Comparison of ENCODE assay signal across 9 cellular contexts in genomic region chr1:40096646-40096976, GRCh38. TPM values are rescaled to one million over a fixed set of nuclear protein-coding genes. Genes with fewer than 3 reads are reported as not detected.
DNase-seq lines count a peak whose midpoint lies in the region; ATAC-seq and TF ChIP-seq lines count a peak whose summit lies in the region.
"Had no signal": no experiment of that assay in that cellular context is flagged by ENCODE, and none has a peak within 500 bp of the region (broad histone marks: within the 10 kb centered on the region; RNA-seq: fewer than 3 reads in every experiment).

No MANE protein-coding gene starts in this region.

- H3K27ac ChIP-seq in A673 (ENCODE audit: low read depth, low read length, poor library complexity, severe bottlenecking): peak overlapping the region; percentile 59
- no peak overlapping the region for H3K27ac ChIP-seq in RWPE2 (ENCODE audit: poor library complexity, severe bottlenecking)
- peak overlapping the region; percentile 41 for H3K27ac ChIP-seq in parathyroid adenoma
- H3K27ac ChIP-seq: epithelial cell of prostate had no signal

- no peak overlapping the region for H3K9ac ChIP-seq in parathyroid adenoma

- peak overlapping the region; percentile 98 for H3K4me2 ChIP-seq in parathyroid adenoma (ENCODE audit: low read length)

- no peaks in the 10 kb centered on the region for H3K9me3 ChIP-seq in A673 (ENCODE audit: low read depth, low read length, poor library complexity, severe bottlenecking)
- no peaks in the 10 kb centered on the region for H3K9me3 ChIP-seq in RWPE2 (ENCODE audit: severe bottlenecking)
- H3K9me3 ChIP-seq in parathyroid adenoma (ENCODE audit: control insufficient read depth, low read length): no peaks in the 10 kb centered on the region

- ATAC-seq in GM21529 (IDR thresholded peaks at IDR 0.05; ENCODE audit: unreplicated experiment): peak; percentile 20
- peak; percentile 46 for ATAC-seq in RWPE2 (ENCODE audit: low read depth)

- no peaks in the 10 kb centered on the region for H3K79me2 ChIP-seq in parathyroid adenoma

- H3K4me3 ChIP-seq in A673 (ENCODE audit: low read depth, low read length, poor library complexity, severe bottlenecking) (peak overlapping the region; percentile 73), RWPE2 (ENCODE audit: severe bottlenecking) (peak overlapping the region; percentile 72), fibroblast of mammary gland (ENCODE audit: control insufficient read depth, low read depth, low read length) (peak overlapping the region; percentile 93), parathyroid adenoma (ENCODE audit: low read depth, low read length) (peak overlapping the region; percentile 91)

- BruUV-seq in A673 (replicated peaks; lab: Mats Ljungman, UMichigan): TSS peak; percentile 74

- H3K27me3 ChIP-seq in A673 (replicated peaks; ENCODE audit: insufficient read depth, low read depth, low read length, poor library complexity) (no peaks in the 10 kb centered on the region), RWPE2 (ENCODE audit: insufficient read depth, poor library complexity, severe bottlenecking) (no peaks in the 10 kb centered on the region), parathyroid adenoma (ENCODE audit: control insufficient read depth, insufficient read depth, low read length) (no peaks in the 10 kb centered on the region)

- TF ChIP-seq CTCF in A673 (conservative IDR thresholded peaks at IDR 0.05; ENCODE audit: low read depth, low read length): no peak
- TF ChIP-seq CTCF in RWPE2 (IDR thresholded peaks at IDR 0.05; ENCODE audit: poor library complexity, severe bottlenecking): no peak
- no peak for TF ChIP-seq CTCF in fibroblast of mammary gland (conservative IDR thresholded peaks at IDR 0.05; ENCODE audit: control insufficient read depth, insufficient read depth, low read depth, low read length)
- no peak for TF ChIP-seq CTCF in parathyroid adenoma (IDR thresholded peaks at IDR 0.05)

- DNase-seq in A673 (ENCODE audit: low spot score) (no peak), RWPE2 (ENCODE audit: low spot score) (no peak), fibroblast of mammary gland (ENCODE audit: low read depth) (no peak), DMS153 (lab: John Stamatoyannopoulos, UW) (no peak), SIG-M5 (lab: John Stamatoyannopoulos, UW) (no peak)
- no peak for DNase-seq in stimulated activated CD4-positive, alpha-beta T cell treated with anti-CD3 and anti-CD28 coated beads, Interleukin-1b, Interleukin-23, amount 100 ng/mL, for 48 hours

- H3K4me1 ChIP-seq in A673 (ENCODE audit: insufficient read depth, low read length, poor library complexity, severe bottlenecking) (peaks cover 11% of the 10 kb centered on the region), RWPE2 (ENCODE audit: insufficient read depth, poor library complexity, severe bottlenecking) (peaks cover 10% of the 10 kb centered on the region), parathyroid adenoma (no peaks in the 10 kb centered on the region)

- H2AFZ ChIP-seq in parathyroid adenoma: peak overlapping the region; percentile 88

- CTCF ChIA-PET in A673 (lab: Charles Lee): no interaction called here

- H3K36me3 ChIP-seq in A673 (ENCODE audit: insufficient read depth, low read length, poor library complexity, severe bottlenecking): peaks cover 4% of the 10 kb centered on the region
- H3K36me3 ChIP-seq in RWPE2 (ENCODE audit: low read depth): no peaks in the 10 kb centered on the region; the same call in 1 of the 2 replicates
- no peaks in the 10 kb centered on the region for H3K36me3 ChIP-seq in parathyroid adenoma (ENCODE audit: control insufficient read depth, insufficient read depth, low read length)

- POLR2A ChIA-PET in A673 (lab: Charles Lee; ENCODE audit: low non-redundant PET): no interaction called here

- intact Hi-C loops in A673 (cut with micrococcal nuclease; ENCODE audit: unreplicated experiment): no loop called here

RNA-seq across cellular contexts. Expression of gene PPT1, which starts 0.4 kb away (rescaled TPM):
- 65.7 and 76.3 TPM in 2 replicates for total RNA-seq in A673 (2021)

RNA-seq across cellular contexts. Expression of gene CAP1, which starts 56.1 kb away (rescaled TPM):
- total RNA-seq in A673 (2021): 266 and 285 TPM in 2 replicates
